Comparison of ENCODE assay signal across 40 cellular contexts in genomic region chr9:28762167-28762566, GRCh38.
"Had no signal": no experiment of that assay in that cellular context is flagged by ENCODE, and none has a peak within 500 bp of the region (broad histone marks: within the 10 kb centered on the region; RNA-seq: fewer than 3 reads in every experiment).

No MANE protein-coding gene starts in this region.

- FAIRE-seq: endothelial cell of umbilical vein, kidney, small intestine had no signal

- H3K9me3 ChIP-seq: ascending aorta, ovary, psoas muscle, sigmoid colon, vagina had no signal

- H3K4me1 Mint-ChIP-seq: activated naive CD8-positive, alpha-beta T cell treated with anti-CD3 and anti-CD28 coated beads, Interleukin-2, amount 10 ng/mL, durations not matched to agents 7 days and 5 days; brain; mesothelial cell of epicardium; naive B cell; stimulated activated memory B cell treated with anti-CD40 and anti-IgM and Interleukin-4, amounts not matched to agents 10 μg/mL and 1 μg/mL and 100 μg/mL, for 72 hours; stimulated activated naive CD8-positive, alpha-beta T cell treated with anti-CD3 and anti-CD28 coated beads, Interleukin-15, amount 100 ng/mL, for 72 hours had no signal

- ATAC-seq: activated CD4-positive, CD25-positive, alpha-beta regulatory T cell treated with anti-CD3 and anti-CD28 coated beads, Interleukin-2, amount 50 U/mL, for 24 hours; left colon; psoas muscle; stimulated activated memory B cell treated with anti-CD40 and anti-IgM and Interleukin-4, amounts not matched to agents 10 μg/mL and 1 μg/mL and 100 μg/mL, for 72 hours; stimulated activated naive CD8-positive, alpha-beta T cell treated with anti-CD3 and anti-CD28 coated beads, Interleukin-15, amount 100 ng/mL, for 72 hours had no signal

- H3K36me3 Mint-ChIP-seq: activated naive CD8-positive, alpha-beta T cell treated with anti-CD3 and anti-CD28 coated beads, Interleukin-2, amount 10 ng/mL, durations not matched to agents 7 days and 5 days; brain; mesothelial cell of epicardium; naive B cell; stimulated activated memory B cell treated with anti-CD40 and anti-IgM and Interleukin-4, amounts not matched to agents 10 μg/mL and 1 μg/mL and 100 μg/mL, for 72 hours; type B pancreatic cell had no signal

- DNase-seq: activated CD4-positive, alpha-beta T cell treated with anti-CD3 and anti-CD28 coated beads for 48 hours; activated CD4-positive, alpha-beta T cell treated with anti-CD3 and anti-CD28 coated beads, Interleukin-2, amount 50 U/mL, for 48 hours; activated CD8-positive, alpha-beta memory T cell treated with anti-CD3 and anti-CD28 coated beads, Interleukin-2, amount 50 U/mL, for 4 hours; activated effector memory CD4-positive, alpha-beta T cell treated with anti-CD3 and anti-CD28 coated beads, Interleukin-2, amount 50 U/mL, for 16 hours; activated naive CD4-positive, alpha-beta T cell treated with anti-CD3 and anti-CD28 coated beads for 36 hours; activated naive CD8-positive, alpha-beta T cell treated with anti-CD3 and anti-CD28 coated beads, Interleukin-2, amount 10 ng/mL, durations not matched to agents 7 days and 5 days; activated T-cell treated with anti-CD3 and anti-CD28 coated beads, Interleukin-2, amount 50 U/mL, for 1 hour; dorsolateral prefrontal cortex; effector memory CD4-positive, alpha-beta T cell; foreskin fibroblast; head of caudate nucleus; hippocampal formation; immature natural killer cell; kidney; left colon; mammary epithelial cell; naive B cell; nephron progenitor cell; ovary; psoas muscle; sigmoid colon; small intestine; stimulated activated CD4-positive, alpha-beta T cell treated with anti-CD3 and anti-CD28 coated beads, Interleukin-1b, Interleukin-23, amount 100 ng/mL, for 48 hours; stimulated activated CD4-positive, alpha-beta T cell treated with anti-CD3 and anti-CD28 coated beads, Interleukin-4, amount 100 ng/mL, for 4 hours; stimulated activated CD8-positive, alpha-beta memory T cell treated with anti-CD3 and anti-CD28 coated beads, Interleukin-4, amount 100 ng/mL, for 48 hours; stimulated activated naive CD8-positive, alpha-beta T cell treated with anti-CD3 and anti-CD28 coated beads, Interleukin-15, amount 100 ng/mL, for 72 hours; substantia nigra; T-helper 9 cell had no signal

- H3K27me3 Mint-ChIP-seq: activated naive CD8-positive, alpha-beta T cell treated with anti-CD3 and anti-CD28 coated beads, Interleukin-2, amount 10 ng/mL, durations not matched to agents 7 days and 5 days; brain; naive B cell; stimulated activated memory B cell treated with anti-CD40 and anti-IgM and Interleukin-4, amounts not matched to agents 10 μg/mL and 1 μg/mL and 100 μg/mL, for 72 hours; stimulated activated naive CD8-positive, alpha-beta T cell treated with anti-CD3 and anti-CD28 coated beads, Interleukin-15, amount 100 ng/mL, for 72 hours; type B pancreatic cell had no signal

- H3K27me3 ChIP-seq: ascending aorta, dorsolateral prefrontal cortex, ovary, sigmoid colon, vagina had no signal

- H3K27ac Mint-ChIP-seq: activated naive CD4-positive, alpha-beta T cell treated with anti-CD3 and anti-CD28 coated beads for 36 hours; activated naive CD8-positive, alpha-beta T cell treated with anti-CD3 and anti-CD28 coated beads, Interleukin-2, amount 10 ng/mL, durations not matched to agents 7 days and 5 days; activated T-helper 1 cell treated with anti-CD3 and anti-CD28 coated beads, Interleukin-12 subunit alpha, Interleukin-12 subunit beta, Interleukin-2, Interleukin-4 antibody, amounts not matched to agents 30 ng/mL and 10 ng/mL and 1 ng/mL, durations not matched to agents 14 hours and 24 hours and 36 hours; brain; immature natural killer cell; mesothelial cell of epicardium; naive B cell; stimulated activated memory B cell treated with anti-CD40 and anti-IgM and Interleukin-4, amounts not matched to agents 10 μg/mL and 1 μg/mL and 100 μg/mL, for 72 hours; stimulated activated naive CD8-positive, alpha-beta T cell treated with anti-CD3 and anti-CD28 coated beads, Interleukin-15, amount 100 ng/mL, for 72 hours; type B pancreatic cell had no signal

- H3K4me3 ChIP-seq: ascending aorta, cardiac muscle cell, coronary artery, dorsolateral prefrontal cortex, ovary, psoas muscle, sigmoid colon, vagina had no signal

- H3K4me1 ChIP-seq: ascending aorta, psoas muscle, sigmoid colon, vagina had no signal

- H3K27ac ChIP-seq: ascending aorta, cardiac muscle cell, coronary artery, dorsolateral prefrontal cortex, ovary, psoas muscle, sigmoid colon, vagina, VCaP had no signal

- H3K9me3 Mint-ChIP-seq: activated naive CD8-positive, alpha-beta T cell treated with anti-CD3 and anti-CD28 coated beads, Interleukin-2, amount 10 ng/mL, durations not matched to agents 7 days and 5 days; type B pancreatic cell had no signal

- H3K36me3 ChIP-seq: ascending aorta, cardiac muscle cell, ovary, sigmoid colon, vagina had no signal

- H3K4me3 Mint-ChIP-seq: activated naive CD4-positive, alpha-beta T cell treated with anti-CD3 and anti-CD28 coated beads for 36 hours; activated naive CD8-positive, alpha-beta T cell treated with anti-CD3 and anti-CD28 coated beads, Interleukin-2, amount 10 ng/mL, durations not matched to agents 7 days and 5 days; activated T-helper 1 cell treated with anti-CD3 and anti-CD28 coated beads, Interleukin-12 subunit alpha, Interleukin-12 subunit beta, Interleukin-2, Interleukin-4 antibody, amounts not matched to agents 30 ng/mL and 10 ng/mL and 1 ng/mL, durations not matched to agents 14 hours and 24 hours and 36 hours; brain; immature natural killer cell; mesothelial cell of epicardium; naive B cell; nephron progenitor cell; stimulated activated memory B cell treated with anti-CD40 and anti-IgM and Interleukin-4, amounts not matched to agents 10 μg/mL and 1 μg/mL and 100 μg/mL, for 72 hours; stimulated activated naive CD8-positive, alpha-beta T cell treated with anti-CD3 and anti-CD28 coated beads, Interleukin-15, amount 100 ng/mL, for 72 hours; type B pancreatic cell had no signal
